ENCODE assay signal across 14 cellular contexts in genomic region chr20:5114403-5114802, GRCh38. TPM values are rescaled to one million over a fixed set of nuclear protein-coding genes. Genes with fewer than 3 reads are reported as not detected.
DNase-seq lines count a peak whose midpoint lies in the region; ATAC-seq and TF ChIP-seq lines count a peak whose summit lies in the region.
"Had no signal": no experiment of that assay in that cellular context is flagged by ENCODE, and none has a peak within 500 bp of the region (broad histone marks: within the 10 kb centered on the region; RNA-seq: fewer than 3 reads in every experiment).

No MANE protein-coding gene starts in this region.

- H3K27ac ChIP-seq in ascending aorta: no peak overlapping the region
- H3K27ac ChIP-seq: ovary had no signal

- no peak for ATAC-seq in activated T-cell treated with anti-CD3 and anti-CD28 coated beads, Interleukin-2, amount 50 U/mL, for 4 hours
- no peak for ATAC-seq in activated naive CD8-positive, alpha-beta T cell treated with anti-CD3 and anti-CD28 coated beads, Interleukin-2, amount 50 U/mL, for 24 hours
- ATAC-seq in stimulated activated effector memory CD8-positive, alpha-beta T cell treated with anti-CD3 and anti-CD28 coated beads, Interleukin-12 subunit alpha, Interleukin-12 subunit beta, amount 100 ng/mL, for 72 hours: no peak
- ATAC-seq in HG02588 (IDR thresholded peaks at IDR 0.05; ENCODE audit: unreplicated experiment): no peak
- no peak for ATAC-seq in HG03432 (IDR thresholded peaks at IDR 0.05; ENCODE audit: unreplicated experiment)

- TF ChIP-seq POLR2A in NB4 (IDR thresholded peaks at IDR 0.05; ENCODE audit: extremely low read depth, insufficient read length): no peak

- H3K27me3 ChIP-seq in ascending aorta: no peaks in the 10 kb centered on the region
- H3K27me3 ChIP-seq: ovary had no signal

- H3K4me1 Mint-ChIP-seq in activated T-cell treated with anti-CD3 and anti-CD28 coated beads, Interleukin-2, amount 50 U/mL, for 4 hours (ENCODE audit: low read depth): peaks cover 30% of the 10 kb centered on the region
- H3K4me1 Mint-ChIP-seq in activated naive CD8-positive, alpha-beta T cell treated with anti-CD3 and anti-CD28 coated beads, Interleukin-2, amount 50 U/mL, for 24 hours: peaks cover 59% of the 10 kb centered on the region
- peaks cover 22% of the 10 kb centered on the region for H3K4me1 Mint-ChIP-seq in stimulated activated effector memory CD8-positive, alpha-beta T cell treated with anti-CD3 and anti-CD28 coated beads, Interleukin-12 subunit alpha, Interleukin-12 subunit beta, amount 100 ng/mL, for 72 hours

- peak overlapping the region; percentile 95 for H3K27ac Mint-ChIP-seq in activated naive CD8-positive, alpha-beta T cell treated with anti-CD3 and anti-CD28 coated beads, Interleukin-2, amount 50 U/mL, for 24 hours
- H3K27ac Mint-ChIP-seq in stimulated activated effector memory CD8-positive, alpha-beta T cell treated with anti-CD3 and anti-CD28 coated beads, Interleukin-12 subunit alpha, Interleukin-12 subunit beta, amount 100 ng/mL, for 72 hours: peak overlapping the region; percentile 96

- no peaks in the 10 kb centered on the region for H3K27me3 Mint-ChIP-seq in activated T-cell treated with anti-CD3 and anti-CD28 coated beads, Interleukin-2, amount 50 U/mL, for 4 hours (ENCODE audit: low read depth)
- no peaks in the 10 kb centered on the region for H3K27me3 Mint-ChIP-seq in activated naive CD8-positive, alpha-beta T cell treated with anti-CD3 and anti-CD28 coated beads, Interleukin-2, amount 50 U/mL, for 24 hours

- intact Hi-C loops in ascending aorta (cut with DNase I): no loop called here

- H3K4me3 Mint-ChIP-seq in activated T-cell treated with anti-CD3 and anti-CD28 coated beads, Interleukin-2, amount 50 U/mL, for 4 hours: peak overlapping the region; percentile 95
- peak overlapping the region; percentile 94 for H3K4me3 Mint-ChIP-seq in activated naive CD8-positive, alpha-beta T cell treated with anti-CD3 and anti-CD28 coated beads, Interleukin-2, amount 50 U/mL, for 24 hours
- H3K4me3 Mint-ChIP-seq in stimulated activated effector memory CD8-positive, alpha-beta T cell treated with anti-CD3 and anti-CD28 coated beads, Interleukin-12 subunit alpha, Interleukin-12 subunit beta, amount 100 ng/mL, for 72 hours: peak overlapping the region; percentile 86

- H3K4me1 ChIP-seq in ascending aorta: peaks cover 7 to 18% of the 10 kb centered on the region in 2 donors

- H3K4me3 ChIP-seq in NB4 (ENCODE audit: low read depth, low read length): peak overlapping the region; percentile 17
- no peak overlapping the region for H3K4me3 ChIP-seq in ascending aorta
- H3K4me3 ChIP-seq: lung, ovary had no signal

- TF ChIP-seq CTCF in NB4 (IDR thresholded peaks at IDR 0.05; ENCODE audit: low read depth, low read length): no peak
- TF ChIP-seq CTCF in ascending aorta (IDR thresholded peaks at IDR 0.05): no peak

- H3K36me3 ChIP-seq in ascending aorta: peaks cover 10 to 26% of the 10 kb centered on the region in 2 donors
- H3K36me3 ChIP-seq: ovary had no signal

- H3K9me3 ChIP-seq in ascending aorta: no peaks in the 10 kb centered on the region
- H3K9me3 ChIP-seq: ovary had no signal

- H3K36me3 Mint-ChIP-seq in activated T-cell treated with anti-CD3 and anti-CD28 coated beads, Interleukin-2, amount 50 U/mL, for 4 hours (ENCODE audit: insufficient read depth): peaks cover 36% of the 10 kb centered on the region
- peaks cover 67% of the 10 kb centered on the region for H3K36me3 Mint-ChIP-seq in activated naive CD8-positive, alpha-beta T cell treated with anti-CD3 and anti-CD28 coated beads, Interleukin-2, amount 50 U/mL, for 24 hours (ENCODE audit: low read depth)
- H3K36me3 Mint-ChIP-seq in stimulated activated effector memory CD8-positive, alpha-beta T cell treated with anti-CD3 and anti-CD28 coated beads, Interleukin-12 subunit alpha, Interleukin-12 subunit beta, amount 100 ng/mL, for 72 hours: peaks cover 99% of the 10 kb centered on the region

- no peaks in the 10 kb centered on the region for H3K9me3 Mint-ChIP-seq in activated T-cell treated with anti-CD3 and anti-CD28 coated beads, Interleukin-2, amount 50 U/mL, for 4 hours
- no peaks in the 10 kb centered on the region for H3K9me3 Mint-ChIP-seq in activated naive CD8-positive, alpha-beta T cell treated with anti-CD3 and anti-CD28 coated beads, Interleukin-2, amount 50 U/mL, for 24 hours
- H3K9me3 Mint-ChIP-seq in stimulated activated effector memory CD8-positive, alpha-beta T cell treated with anti-CD3 and anti-CD28 coated beads, Interleukin-12 subunit alpha, Interleukin-12 subunit beta, amount 100 ng/mL, for 72 hours: no peaks in the 10 kb centered on the region

- DNase-seq in activated T-cell treated with anti-CD3 and anti-CD28 coated beads, Interleukin-2, amount 50 U/mL, for 4 hours: no peak
- no peak for DNase-seq in activated T-cell treated with anti-CD3 and anti-CD28 coated beads, Interleukin-2, amount 50 U/mL, for 48 hours
- DNase-seq in NB4 (ENCODE audit: low read depth) (no peak), ascending aorta (ENCODE audit: low spot score in 2 of 2) (no peak)
- DNase-seq in activated naive CD8-positive, alpha-beta T cell treated with anti-CD3 and anti-CD28 coated beads, Interleukin-2, amount 50 U/mL, for 24 hours: no peak
- DNase-seq in stimulated activated effector memory CD8-positive, alpha-beta T cell treated with anti-CD3 and anti-CD28 coated beads, Interleukin-12 subunit alpha, Interleukin-12 subunit beta, amount 100 ng/mL, for 72 hours (ENCODE audit: low spot score in 2 of 2): no peak
- DNase-seq: cortex of kidney, NCI-H1436 treated with DMSO at 0.1 percent for 48 hours, NCI-H526 treated with DMSO at 0.1 percent for 48 hours, ovary, SHP77 had no signal

RNA-seq across cellular contexts. Expression of gene TMEM230, which starts 1.5 kb away (rescaled TPM):
- 10 to 100 TPM; 54.0 to 63.6 (median 59.7) TPM for total RNA-seq in activated T-cell treated with anti-CD3 and anti-CD28 coated beads, Interleukin-2, amount 50 U/mL, for 4 hours
- total RNA-seq in ascending aorta: 114 TPM

RNA-seq across cellular contexts. Expression of gene PCNA, which starts 5.4 kb away (rescaled TPM):
- total RNA-seq in activated T-cell treated with anti-CD3 and anti-CD28 coated beads, Interleukin-2, amount 50 U/mL, for 4 hours: 100 to 1,000 TPM; 368 to 469 (median 411) TPM
- 52.5 TPM for total RNA-seq in ascending aorta

RNA-seq across cellular contexts. Expression of gene CDS2, which starts 12.4 kb away (rescaled TPM):
- 10 to 100 TPM; 31.3 to 37.6 (median 35.3) TPM for total RNA-seq in activated T-cell treated with anti-CD3 and anti-CD28 coated beads, Interleukin-2, amount 50 U/mL, for 4 hours
- 41.4 TPM for total RNA-seq in ascending aorta
